1 cellular context compared by ENCODE assay signal in genomic region chr19:33176670-33177416, GRCh38.
TF ChIP-seq lines count a peak whose summit lies in the region.

No MANE protein-coding gene starts in this region.

TF ChIP-seq in HepG2, 621 proteins besides CTCF, POLR2A, EP300 and RAD21 (continued from another document and continues in another):
- TF ChIP-seq ZBTB39 (CRISPR knock-in tag; IDR thresholded peaks at IDR 0.05), result peak; percentile 72; the same call in 1 of the 2 replicates
- TF ChIP-seq ZNF678 (CRISPR knock-in tag; IDR thresholded peaks at IDR 0.05), result no peak; the same call in 1 of the 2 replicates
- TF ChIP-seq NR3C1 (CRISPR knock-in tag; IDR thresholded peaks at IDR 0.05), result no peak
- TF ChIP-seq ZNF264 (CRISPR knock-in tag; IDR thresholded peaks at IDR 0.05), result peak; percentile 87
- TF ChIP-seq NR2F2 (IDR thresholded peaks at IDR 0.05; ENCODE audit: borderline replicate concordance, low read depth), result no peak
- TF ChIP-seq ARHGAP35 (CRISPR knock-in tag; IDR thresholded peaks at IDR 0.05; ENCODE audit: borderline replicate concordance), result peak; percentile 25; the same call in 1 of the 2 replicates
- peak; percentile 38; the same call in 1 of the 2 replicates for TF ChIP-seq MNT (IDR thresholded peaks at IDR 0.05)
- TF ChIP-seq ZNF777 (CRISPR knock-in tag; IDR thresholded peaks at IDR 0.05), result no peak; the same call in none of the 2 replicates
- TF ChIP-seq IRX3 (CRISPR knock-in tag; IDR thresholded peaks at IDR 0.05; ENCODE audit: borderline replicate concordance, low read depth), result no peak
- TF ChIP-seq TEF (CRISPR knock-in tag; IDR thresholded peaks at IDR 0.05), result no peak
- no peak for TF ChIP-seq ZBTB1 (CRISPR knock-in tag; IDR thresholded peaks at IDR 0.05; ENCODE audit: borderline replicate concordance)
- peak; percentile 72 for TF ChIP-seq TBX2 (CRISPR knock-in tag; IDR thresholded peaks at IDR 0.05; ENCODE audit: borderline replicate concordance)
- no peak for TF ChIP-seq ZKSCAN1 (IDR thresholded peaks at IDR 0.05; ENCODE audit: low read length)
- no peak for TF ChIP-seq BCLAF1 (IDR thresholded peaks at IDR 0.05)
- peak; percentile 77; the same call in 1 of the 2 replicates for TF ChIP-seq ZSCAN25 (CRISPR knock-in tag; IDR thresholded peaks at IDR 0.05)
- no peak for TF ChIP-seq PRDM4 (CRISPR knock-in tag; IDR thresholded peaks at IDR 0.05; ENCODE audit: borderline replicate concordance)
- peak; percentile 11 for TF ChIP-seq ATF3 (CRISPR knock-in tag; IDR thresholded peaks at IDR 0.05)
- peak; percentile 66; the same call in 1 of the 2 replicates for TF ChIP-seq SNAPC2 (CRISPR knock-in tag; IDR thresholded peaks at IDR 0.05)
- TF ChIP-seq BRD4 (CRISPR knock-in tag; IDR thresholded peaks at IDR 0.05), result peak; percentile 83; the same call in 1 of the 2 replicates
- no peak for TF ChIP-seq GMEB2 (CRISPR knock-in tag; IDR thresholded peaks at IDR 0.05; ENCODE audit: low read depth)
- TF ChIP-seq JUNB (CRISPR knock-in tag; IDR thresholded peaks at IDR 0.05; ENCODE audit: borderline replicate concordance), result no peak
- no peak for TF ChIP-seq KIAA2018 (CRISPR knock-in tag; IDR thresholded peaks at IDR 0.05; ENCODE audit: borderline replicate concordance)
- TF ChIP-seq MTA3 (CRISPR knock-in tag; IDR thresholded peaks at IDR 0.05), result no peak
- peak; percentile 37 for TF ChIP-seq DBP (CRISPR knock-in tag; IDR thresholded peaks at IDR 0.05; ENCODE audit: not compliant biosample characterization)
- 0 out of 2 replicates have a peak, but pooled peaks have one; percentile 71 for TF ChIP-seq ZNF607 (CRISPR knock-in tag; IDR thresholded peaks at IDR 0.05; ENCODE audit: borderline replicate concordance)
- no peak for TF ChIP-seq ZBTB46 (CRISPR knock-in tag; IDR thresholded peaks at IDR 0.05; ENCODE audit: borderline replicate concordance)
